ENCODE assay signal across 9 cellular contexts in the genomic region with DNA sequence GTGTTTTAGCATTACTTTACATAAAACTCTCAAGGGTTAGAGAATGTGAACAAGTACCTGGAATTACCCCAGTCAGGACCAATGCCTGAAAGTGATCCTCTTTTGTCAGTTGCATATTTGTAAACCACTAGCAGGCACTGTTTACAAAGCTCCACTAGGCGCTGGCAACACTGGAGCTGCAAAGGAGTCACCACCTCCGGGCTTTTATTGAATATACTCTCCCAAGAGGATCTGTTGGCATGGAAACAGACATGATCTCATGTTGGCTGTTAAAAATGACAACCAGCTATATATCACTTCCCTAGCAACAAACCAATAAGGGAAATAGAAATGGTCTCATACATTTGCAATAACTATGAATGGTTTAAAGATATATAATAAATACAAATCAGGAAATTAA.
DNase-seq lines count a peak whose midpoint lies in the region; ATAC-seq, FAIRE-seq and TF ChIP-seq lines count a peak whose summit lies in the region.
"Had no signal": no experiment of that assay in that cellular context is flagged by ENCODE, and none has a peak within 500 bp of the region (broad histone marks: within the 10 kb centered on the region; RNA-seq: fewer than 3 reads in every experiment).

No MANE protein-coding gene starts in this region.

- DNase-seq in Daoy (ENCODE audit: low read depth) (peak; percentile 74), HuH-7.5 (ENCODE audit: low spot score) (peak; percentile 9), SK-N-SH (no peak), left lung (peak in 1 of 2 donors; percentile 31), medulla oblongata (ENCODE audit: extremely low spot score) (no peak), GDM1 (lab: John Stamatoyannopoulos, UW) (no peak), kidney (no peak), natural killer cell (no peak)
- DNase-seq: activated naive CD4-positive, alpha-beta T cell treated with anti-CD3 and anti-CD28 coated beads, Interleukin-2, amount 50 U/mL, for 16 hours had no signal

- H3K4me1 Mint-ChIP-seq in natural killer cell: no peaks in the 10 kb centered on the region

- TF ChIP-seq CTCF in SK-N-SH (IDR thresholded peaks at IDR 0.05): no peak; the same call in 1 of the 2 replicates
- peak in 1 of 2 donors; percentile 9 for TF ChIP-seq CTCF in left lung (IDR thresholded peaks at IDR 0.05)
- TF ChIP-seq CTCF in kidney (IDR thresholded peaks at IDR 0.05; ENCODE audit: borderline replicate concordance, extremely low read depth, insufficient read depth): no peak
- no peak for TF ChIP-seq CTCF in natural killer cell (IDR thresholded peaks at IDR 0.05)

- no peak overlapping the region for H2AFZ ChIP-seq in SK-N-SH (ENCODE audit: low read depth)

- no peaks in the 10 kb centered on the region for H3K9me3 ChIP-seq in SK-N-SH
- no peaks in the 10 kb centered on the region for H3K9me3 ChIP-seq in left lung
- H3K9me3 ChIP-seq in kidney (ENCODE audit: control insufficient read depth in 1 of 2, low read length in 2 of 2): no peaks in the 10 kb centered on the region

- H3K9me2 ChIP-seq in SK-N-SH: no peaks in the 10 kb centered on the region

- 61% methylated on average over 2 of the region's 2 CpGs for WGBS in SK-N-SH (ENCODE audit: low lambda C conversion rate)

- H3K36me3 Mint-ChIP-seq in natural killer cell: no peaks in the 10 kb centered on the region

- H3K4me2 ChIP-seq in SK-N-SH: no peak overlapping the region

- FAIRE-seq in kidney (lab: Jason Lieb, UNC): no peak

- ATAC-seq in left lung (peak; percentile 50), natural killer cell (no peak)

- no peaks in the 10 kb centered on the region for H4K20me1 ChIP-seq in SK-N-SH (ENCODE audit: insufficient read depth)

- H3K4me3 ChIP-seq in SK-N-SH (ENCODE audit: low read depth in 2 of 2, low read length in 1 of 2): no peak overlapping the region
- no peak overlapping the region for H3K4me3 ChIP-seq in left lung
- no peak overlapping the region for H3K4me3 ChIP-seq in kidney (ENCODE audit: low read length in 2 of 2)

- POLR2A ChIA-PET in SK-N-SH (lab: Yijun Ruan, JAX): no interaction called here

- peaks cover 9 to 17% of the 10 kb centered on the region in 2 experiments for H3K36me3 ChIP-seq in SK-N-SH (replicated peaks in 1 of 2; ENCODE audit: control insufficient read depth in 1 of 2, insufficient read depth in 2 of 2, low read length in 1 of 2)
- H3K36me3 ChIP-seq in left lung: no peaks in the 10 kb centered on the region
- H3K36me3 ChIP-seq in kidney (ENCODE audit: control insufficient read depth in 1 of 2, insufficient read depth in 2 of 2, low read length in 2 of 2): no peaks in the 10 kb centered on the region

- H3K4me3 Mint-ChIP-seq in natural killer cell: no peak overlapping the region

- TF ChIP-seq EP300 in SK-N-SH (IDR thresholded peaks at IDR 0.05; ENCODE audit: borderline replicate concordance in 1 of 2, low read depth in 1 of 2, low read length in 1 of 2): no peak

- no peaks in the 10 kb centered on the region for H3K4me1 ChIP-seq in SK-N-SH (ENCODE audit: control insufficient read depth in 1 of 2, insufficient read depth in 2 of 2, low read depth in 1 of 2, low read length in 1 of 2)
- no peaks in the 10 kb centered on the region for H3K4me1 ChIP-seq in left lung
- H3K4me1 ChIP-seq in kidney (ENCODE audit: control insufficient read depth in 1 of 2, insufficient read depth in 1 of 2, low read depth in 1 of 2, low read length in 2 of 2): no peaks in the 10 kb centered on the region

- intact Hi-C loops in left lung (cut with DNase I): no loop called here
- intact Hi-C loops in kidney (cut with DNase I): no loop called here
- intact Hi-C loops in natural killer cell (cut with micrococcal nuclease): no loop called here

- no peak overlapping the region for H3K27ac Mint-ChIP-seq in natural killer cell

- no peak overlapping the region for H3K9ac ChIP-seq in SK-N-SH
- no peak overlapping the region for H3K9ac ChIP-seq in kidney (ENCODE audit: low read length in 2 of 2)

- H3F3A ChIP-seq in SK-N-SH (replicated peaks; ENCODE audit: insufficient read depth): no peaks in the 10 kb centered on the region

- H3K27ac ChIP-seq in SK-N-SH (ENCODE audit: low read depth in 2 of 2, low read length in 1 of 2) (no peak overlapping the region), left lung (no peak overlapping the region), kidney (ENCODE audit: low read depth in 2 of 2, low read length in 2 of 2) (no peak overlapping the region)

- TF ChIP-seq RAD21 in SK-N-SH (IDR thresholded peaks at IDR 0.05; ENCODE audit: low read length): peak; percentile 9; the same call in 1 of the 2 replicates

- no peaks in the 10 kb centered on the region for H3K9me3 Mint-ChIP-seq in natural killer cell

- H3K27me3 ChIP-seq in SK-N-SH (ENCODE audit: insufficient read depth): no peaks in the 10 kb centered on the region
- H3K27me3 ChIP-seq in left lung: no peaks in the 10 kb centered on the region

- no peaks in the 10 kb centered on the region for H3K27me3 Mint-ChIP-seq in natural killer cell (ENCODE audit: low read depth in 2 of 2)

- CTCF ChIA-PET in SK-N-SH (lab: Yijun Ruan, JAX): interaction anchor here (1.0 kb wide), 1 partner anchor 551 kb away, joined by 3 read pairs; no protein-coding TSS in a partner anchor

- no peaks in the 10 kb centered on the region for H3K79me2 ChIP-seq in SK-N-SH (ENCODE audit: insufficient read depth)

TF ChIP-seq in SK-N-SH, 30 proteins besides CTCF, POLR2A, EP300 and RAD21:
- no peak for TF ChIP-seq NRF1 (IDR thresholded peaks at IDR 0.05; ENCODE audit: low read depth, low read length)
- TF ChIP-seq GABPA (IDR thresholded peaks at IDR 0.05; ENCODE audit: low read depth): no peak
- TF ChIP-seq, protein P1, sequence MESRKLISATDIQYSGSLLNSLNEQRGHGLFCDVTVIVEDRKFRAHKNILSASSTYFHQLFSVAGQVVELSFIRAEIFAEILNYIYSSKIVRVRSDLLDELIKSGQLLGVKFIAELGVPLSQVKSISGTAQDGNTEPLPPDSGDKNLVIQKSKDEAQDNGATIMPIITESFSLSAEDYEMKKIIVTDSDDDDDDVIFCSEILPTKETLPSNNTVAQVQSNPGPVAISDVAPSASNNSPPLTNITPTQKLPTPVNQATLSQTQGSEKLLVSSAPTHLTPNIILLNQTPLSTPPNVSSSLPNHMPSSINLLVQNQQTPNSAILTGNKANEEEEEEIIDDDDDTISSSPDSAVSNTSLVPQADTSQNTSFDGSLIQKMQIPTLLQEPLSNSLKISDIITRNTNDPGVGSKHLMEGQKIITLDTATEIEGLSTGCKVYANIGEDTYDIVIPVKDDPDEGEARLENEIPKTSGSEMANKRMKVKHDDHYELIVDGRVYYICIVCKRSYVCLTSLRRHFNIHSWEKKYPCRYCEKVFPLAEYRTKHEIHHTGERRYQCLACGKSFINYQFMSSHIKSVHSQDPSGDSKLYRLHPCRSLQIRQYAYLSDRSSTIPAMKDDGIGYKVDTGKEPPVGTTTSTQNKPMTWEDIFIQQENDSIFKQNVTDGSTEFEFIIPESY (IDR thresholded peaks at IDR 0.05; ENCODE audit: borderline replicate concordance, low read depth): no peak
- TF ChIP-seq IRF3 (IDR thresholded peaks at IDR 0.05; ENCODE audit: low read depth, low read length): no peak

Comparison
In these comparisons a context has a peak if more than half of its experiments do, and no peak if none do; other contexts are left out.
1. DNase-seq: peak in Daoy (single experiment) and HuH-7.5 (single experiment); none in SK-N-SH (single experiment), medulla oblongata (single experiment), GDM1 (single experiment), kidney (single experiment) and natural killer cell (single experiment).